Comparison of ENCODE assay signal across 8 cellular contexts in genomic region chr3:179071161-179071568, GRCh38. TPM values are rescaled to one million over a fixed set of nuclear protein-coding genes. Genes with fewer than 3 reads are reported as not detected.
A peak's percentile ranks its signal among the peaks of the same experiment; 100 is the strongest.
DNase-seq lines count a peak whose midpoint lies in the region; ATAC-seq, FAIRE-seq and TF ChIP-seq lines count a peak whose summit lies in the region.

No MANE protein-coding gene starts in this region.

- H3K27me3 Mint-ChIP-seq in activated CD4-positive, alpha-beta T cell treated with anti-CD3 and anti-CD28 coated beads, Interleukin-2, amount 10 ng/mL, durations not matched to agents 7 days and 5 days, result no peaks in the 10 kb centered on the region
- H3K27me3 Mint-ChIP-seq in stimulated activated naive B cell treated with anti-CD40 and anti-IgM and Interleukin-4, amounts not matched to agents 10 μg/mL and 1 μg/mL and 100 μg/mL, for 72 hours, result no peaks in the 10 kb centered on the region

- CTCF ChIA-PET in activated CD4-positive, alpha-beta T cell treated with anti-CD3 and anti-CD28 coated beads, Interleukin-2, amount 10 ng/mL, durations not matched to agents 7 days and 5 days (lab: Charles Lee), result interaction anchor here (1.3 kb wide), 1 partner anchor 244 kb away, joined by 7 read pairs; no protein-coding TSS in a partner anchor

- peak; percentile 45 for DNase-seq in H54 (ENCODE audit: insufficient read length, low spot score)
- no peak for DNase-seq in LNCaP clone FGC (ENCODE audit: low read depth)
- DNase-seq in activated CD4-positive, alpha-beta T cell treated with anti-CD3 and anti-CD28 coated beads, Interleukin-2, amount 10 ng/mL, durations not matched to agents 7 days and 5 days, result peak; percentile 58
- peak; percentile 66 for DNase-seq in stimulated activated naive B cell treated with anti-CD40 and anti-IgM and Interleukin-4, amounts not matched to agents 10 μg/mL and 1 μg/mL and 100 μg/mL, for 72 hours
- DNase-seq in SIG-M5 treated with dmso at 0.1 percent for 504 hours (lab: John Stamatoyannopoulos, UW; ENCODE audit: unreplicated experiment), result no peak

- peak; percentile 48 to 58 for ATAC-seq in stimulated activated naive B cell treated with anti-CD40 and anti-IgM and Interleukin-4, amounts not matched to agents 10 μg/mL and 1 μg/mL and 100 μg/mL, for 72 hours (replicated peaks)

- peaks cover 6 to 9% of the 10 kb centered on the region in 2 donors for H3K36me3 ChIP-seq in duodenal mucosa (ENCODE audit: control insufficient read depth in 1 of 2, insufficient read depth in 2 of 2, low read length in 2 of 2)
- peaks cover 10% of the 10 kb centered on the region for H3K36me3 ChIP-seq in muscle layer of colon (ENCODE audit: insufficient read depth, low read length)

- FAIRE-seq in H54 (lab: Jason Lieb, UNC), result peak; percentile 72

- peaks cover 57% of the 10 kb centered on the region for H3K4me1 Mint-ChIP-seq in activated CD4-positive, alpha-beta T cell treated with anti-CD3 and anti-CD28 coated beads, Interleukin-2, amount 10 ng/mL, durations not matched to agents 7 days and 5 days
- H3K4me1 Mint-ChIP-seq in stimulated activated naive B cell treated with anti-CD40 and anti-IgM and Interleukin-4, amounts not matched to agents 10 μg/mL and 1 μg/mL and 100 μg/mL, for 72 hours, result peaks cover 33 to 79% of the 10 kb centered on the region in 2 donors

- peak overlapping the region; percentile 94 for H3K4me3 Mint-ChIP-seq in activated CD4-positive, alpha-beta T cell treated with anti-CD3 and anti-CD28 coated beads, Interleukin-2, amount 10 ng/mL, durations not matched to agents 7 days and 5 days
- peak overlapping the region; percentile 99 for H3K4me3 Mint-ChIP-seq in stimulated activated naive B cell treated with anti-CD40 and anti-IgM and Interleukin-4, amounts not matched to agents 10 μg/mL and 1 μg/mL and 100 μg/mL, for 72 hours

- H3K27ac ChIP-seq in duodenal mucosa (ENCODE audit: low read depth, low read length), result peak overlapping the region; percentile 74
- H3K27ac ChIP-seq in muscle layer of colon (ENCODE audit: low read depth, low read length), result peak overlapping the region; percentile 92

- H3K9me3 ChIP-seq in duodenal mucosa (ENCODE audit: control insufficient read depth in 1 of 2, low read length in 2 of 2) (no peaks in the 10 kb centered on the region), muscle layer of colon (ENCODE audit: low read length) (no peaks in the 10 kb centered on the region)

- POLR2A ChIA-PET in activated CD4-positive, alpha-beta T cell treated with anti-CD3 and anti-CD28 coated beads, Interleukin-2, amount 10 ng/mL, durations not matched to agents 7 days and 5 days (lab: Charles Lee), result no interaction called here

- H3K9ac ChIP-seq in duodenal mucosa (ENCODE audit: low read depth in 1 of 2, low read length in 2 of 2), result peak overlapping the region; percentile 46 to 81
- peak overlapping the region; percentile 72 for H3K9ac ChIP-seq in muscle layer of colon (ENCODE audit: low read length)

- H3K36me3 Mint-ChIP-seq in activated CD4-positive, alpha-beta T cell treated with anti-CD3 and anti-CD28 coated beads, Interleukin-2, amount 10 ng/mL, durations not matched to agents 7 days and 5 days (ENCODE audit: low read depth), result peaks cover 19% of the 10 kb centered on the region
- peaks cover 20 to 27% of the 10 kb centered on the region in 2 donors for H3K36me3 Mint-ChIP-seq in stimulated activated naive B cell treated with anti-CD40 and anti-IgM and Interleukin-4, amounts not matched to agents 10 μg/mL and 1 μg/mL and 100 μg/mL, for 72 hours

- no peaks in the 10 kb centered on the region for H3K9me3 Mint-ChIP-seq in activated CD4-positive, alpha-beta T cell treated with anti-CD3 and anti-CD28 coated beads, Interleukin-2, amount 10 ng/mL, durations not matched to agents 7 days and 5 days
- H3K9me3 Mint-ChIP-seq in stimulated activated naive B cell treated with anti-CD40 and anti-IgM and Interleukin-4, amounts not matched to agents 10 μg/mL and 1 μg/mL and 100 μg/mL, for 72 hours, result no peaks in the 10 kb centered on the region

- TF ChIP-seq CTCF in GM12875 (IDR thresholded peaks at IDR 0.05; ENCODE audit: borderline replicate concordance, insufficient read depth, low read depth, low read length) (no peak), LNCaP clone FGC (IDR thresholded peaks at IDR 0.05; ENCODE audit: control insufficient read depth, extremely low read depth, insufficient read depth) (no peak)

- H3K27me3 ChIP-seq in duodenal mucosa (ENCODE audit: control insufficient read depth in 1 of 2, insufficient read depth in 2 of 2, low read length in 2 of 2) (no peaks in the 10 kb centered on the region), muscle layer of colon (ENCODE audit: control insufficient read depth in 1 of 2, insufficient read depth in 2 of 2, low read length in 2 of 2) (no peaks in the 10 kb centered on the region)

- peaks cover 5 to 7% of the 10 kb centered on the region in 2 donors for H3K4me1 ChIP-seq in duodenal mucosa (ENCODE audit: control insufficient read depth in 1 of 2, insufficient read depth in 2 of 2, low read length in 2 of 2)
- H3K4me1 ChIP-seq in muscle layer of colon (ENCODE audit: insufficient read depth, low read length), result no peaks in the 10 kb centered on the region

- peak overlapping the region; percentile 95 for H3K27ac Mint-ChIP-seq in activated CD4-positive, alpha-beta T cell treated with anti-CD3 and anti-CD28 coated beads, Interleukin-2, amount 10 ng/mL, durations not matched to agents 7 days and 5 days
- peak overlapping the region; percentile 97 for H3K27ac Mint-ChIP-seq in stimulated activated naive B cell treated with anti-CD40 and anti-IgM and Interleukin-4, amounts not matched to agents 10 μg/mL and 1 μg/mL and 100 μg/mL, for 72 hours

- H3K4me3 ChIP-seq in GM12875 (ENCODE audit: low read depth, low read length), result peak overlapping the region; percentile 96
- peak overlapping the region; percentile 83 for H3K4me3 ChIP-seq in LNCaP clone FGC (ENCODE audit: low read depth, low read length)
- H3K4me3 ChIP-seq in duodenal mucosa (ENCODE audit: low read depth in 1 of 2, low read length in 2 of 2), result peak overlapping the region; percentile 84 to 97
- H3K4me3 ChIP-seq in muscle layer of colon (ENCODE audit: low read depth in 1 of 2, low read length in 2 of 2), result peak overlapping the region; percentile 85

- TF ChIP-seq POLR2A in H54 (IDR thresholded peaks at IDR 0.05; ENCODE audit: low read depth, low read length), result no peak

RNA-seq across cellular contexts. Expression of gene ZMAT3, which starts 0.4 kb away (rescaled TPM):
- 10 to 100 TPM; 23.0 to 23.6 TPM for total RNA-seq in activated CD4-positive, alpha-beta T cell treated with anti-CD3 and anti-CD28 coated beads, Interleukin-2, amount 10 ng/mL, durations not matched to agents 7 days and 5 days

Comparison
In these comparisons a context has a peak if more than half of its experiments do, and no peak if none do; other contexts are left out.
1. DNase-seq: peak in H54 (single experiment), activated CD4-positive, alpha-beta T cell treated with anti-CD3 and anti-CD28 coated beads, Interleukin-2, amount 10 ng/mL, durations not matched to agents 7 days and 5 days (single experiment) and stimulated activated naive B cell treated with anti-CD40 and anti-IgM and Interleukin-4, amounts not matched to agents 10 μg/mL and 1 μg/mL and 100 μg/mL, for 72 hours (single experiment); none in LNCaP clone FGC (single experiment) and SIG-M5 treated with dmso at 0.1 percent for 504 hours (single experiment).
2. Peak in every context shown above with its lines, with median percentiles within 50 percentile points of each other: H3K4me3 ChIP-seq.